In the genomic region with DNA sequence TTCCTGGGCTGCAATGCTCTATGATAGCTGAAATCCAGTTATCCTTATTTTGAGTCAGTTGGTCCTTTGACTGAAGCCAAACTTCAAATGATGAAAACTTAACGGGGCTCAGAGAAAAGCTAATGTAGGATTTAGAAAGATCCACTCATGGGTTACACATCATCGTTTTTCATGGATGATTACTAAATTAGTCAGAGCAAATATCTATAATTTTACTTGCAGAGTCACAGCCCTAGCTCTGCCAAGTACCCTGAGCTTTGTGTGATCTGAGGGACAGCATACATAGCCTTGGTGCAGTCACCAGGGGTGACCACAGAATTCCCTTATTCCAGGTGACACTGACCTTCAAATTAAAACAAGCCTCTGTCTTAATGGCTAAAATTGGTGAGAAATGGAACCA, we compare ENCODE assay signal across 1 cellular context.
TF ChIP-seq lines count a peak whose summit lies in the region.

No MANE protein-coding gene starts in this region.

TF ChIP-seq in SK-N-SH, 30 proteins besides CTCF, POLR2A, EP300 and RAD21 (continued from another document):
- TF ChIP-seq, protein P1, sequence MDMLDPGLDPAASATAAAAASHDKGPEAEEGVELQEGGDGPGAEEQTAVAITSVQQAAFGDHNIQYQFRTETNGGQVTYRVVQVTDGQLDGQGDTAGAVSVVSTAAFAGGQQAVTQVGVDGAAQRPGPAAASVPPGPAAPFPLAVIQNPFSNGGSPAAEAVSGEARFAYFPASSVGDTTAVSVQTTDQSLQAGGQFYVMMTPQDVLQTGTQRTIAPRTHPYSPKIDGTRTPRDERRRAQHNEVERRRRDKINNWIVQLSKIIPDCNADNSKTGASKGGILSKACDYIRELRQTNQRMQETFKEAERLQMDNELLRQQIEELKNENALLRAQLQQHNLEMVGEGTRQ (IDR thresholded peaks at IDR 0.05; ENCODE audit: borderline replicate concordance, low read depth, low read length) = no peak
- no peak for TF ChIP-seq RXRA (IDR thresholded peaks at IDR 0.05; ENCODE audit: borderline replicate concordance, low read depth)
- no peak for TF ChIP-seq RFX5 (IDR thresholded peaks at IDR 0.05; ENCODE audit: low read length)
- TF ChIP-seq FOXJ3 (CRISPR knock-in tag; IDR thresholded peaks at IDR 0.05) = no peak
